In genomic region chr3:184409946-184410500, GRCh38 we compare ENCODE assay signal across 23 cellular contexts. TPM values are rescaled to one million over a fixed set of nuclear protein-coding genes. Genes with fewer than 3 reads are reported as not detected.
"Had no signal": no experiment of that assay in that cellular context is flagged by ENCODE, and none has a peak within 500 bp of the region (broad histone marks: within the 10 kb centered on the region; RNA-seq: fewer than 3 reads in every experiment).

No MANE protein-coding gene starts in this region.

- H3K27me3 ChIP-seq: pancreas, sigmoid colon, spleen, tibial nerve, vagina had no signal

- H3K4me1 Mint-ChIP-seq: immature natural killer cell; naive thymus-derived CD4-positive, alpha-beta T cell; stimulated activated memory B cell treated with anti-CD40 and anti-IgM and Interleukin-4, amounts not matched to agents 10 μg/mL and 1 μg/mL and 100 μg/mL, for 72 hours; stimulated activated naive CD8-positive, alpha-beta T cell treated with anti-CD3 and anti-CD28 coated beads, Interleukin-15, amount 100 ng/mL, for 72 hours had no signal

- H3K27ac ChIP-seq: left ventricle myocardium inferior, pancreas, prostate gland, sigmoid colon, spleen, tibial nerve, vagina had no signal

- H3K36me3 Mint-ChIP-seq: immature natural killer cell; naive thymus-derived CD4-positive, alpha-beta T cell; natural killer cell treated with Interleukin-12 subunit alpha and Interleukin-12 subunit beta and Interleukin-15 and Interleukin-18, amount 100 ng/mL, for 72 hours; stimulated activated memory B cell treated with anti-CD40 and anti-IgM and Interleukin-4, amounts not matched to agents 10 μg/mL and 1 μg/mL and 100 μg/mL, for 72 hours; type B pancreatic cell had no signal

- H3K27me3 Mint-ChIP-seq: natural killer cell treated with Interleukin-12 subunit alpha and Interleukin-12 subunit beta and Interleukin-15 and Interleukin-18, amount 100 ng/mL, for 72 hours; stimulated activated naive CD8-positive, alpha-beta T cell treated with anti-CD3 and anti-CD28 coated beads, Interleukin-15, amount 100 ng/mL, for 72 hours had no signal

- H3K4me1 ChIP-seq: left ventricle myocardium inferior, pancreas, prostate gland, sigmoid colon, spleen, tibial nerve, vagina had no signal

- H3K36me3 ChIP-seq: left ventricle myocardium inferior, pancreas, prostate gland, sigmoid colon, spleen, tibial nerve, vagina had no signal

- H3K4me3 Mint-ChIP-seq: immature natural killer cell; naive thymus-derived CD4-positive, alpha-beta T cell; natural killer cell treated with Interleukin-12 subunit alpha and Interleukin-12 subunit beta and Interleukin-15 and Interleukin-18, amount 100 ng/mL, for 72 hours; stimulated activated memory B cell treated with anti-CD40 and anti-IgM and Interleukin-4, amounts not matched to agents 10 μg/mL and 1 μg/mL and 100 μg/mL, for 72 hours; stimulated activated naive CD8-positive, alpha-beta T cell treated with anti-CD3 and anti-CD28 coated beads, Interleukin-15, amount 100 ng/mL, for 72 hours; type B pancreatic cell had no signal

- H3K9me3 Mint-ChIP-seq: immature natural killer cell; natural killer cell treated with Interleukin-12 subunit alpha and Interleukin-12 subunit beta and Interleukin-15 and Interleukin-18, amount 100 ng/mL, for 72 hours; stimulated activated memory B cell treated with anti-CD40 and anti-IgM and Interleukin-4, amounts not matched to agents 10 μg/mL and 1 μg/mL and 100 μg/mL, for 72 hours; stimulated activated naive CD8-positive, alpha-beta T cell treated with anti-CD3 and anti-CD28 coated beads, Interleukin-15, amount 100 ng/mL, for 72 hours had no signal

- ATAC-seq: left colon; mucosa of descending colon; naive thymus-derived CD4-positive, alpha-beta T cell; pancreas; stimulated activated memory B cell treated with anti-CD40 and anti-IgM and Interleukin-4, amounts not matched to agents 10 μg/mL and 1 μg/mL and 100 μg/mL, for 72 hours; stimulated activated naive CD8-positive, alpha-beta T cell treated with anti-CD3 and anti-CD28 coated beads, Interleukin-15, amount 100 ng/mL, for 72 hours had no signal

- H3K9me3 ChIP-seq: left ventricle myocardium inferior, mucosa of descending colon, pancreas, prostate gland, sigmoid colon, spleen, tibial nerve, vagina had no signal

- DNase-seq: immature natural killer cell; left colon; left ventricle myocardium inferior; naive thymus-derived CD4-positive, alpha-beta T cell; nucleus accumbens; pancreas; retina; sigmoid colon; small intestine; spleen; stimulated activated CD4-positive, alpha-beta T cell treated with anti-CD3 and anti-CD28 coated beads, Interleukin-4, amount 100 ng/mL, for 24 hours; stimulated activated naive CD4-positive, alpha-beta T cell treated with Interleukin-2 at 50 U/mL for 16 hours; stimulated activated naive CD8-positive, alpha-beta T cell treated with anti-CD3 and anti-CD28 coated beads, Interleukin-15, amount 100 ng/mL, for 72 hours had no signal

- H3K4me3 ChIP-seq: left ventricle myocardium inferior, lung, mucosa of descending colon, pancreas, prostate gland, sigmoid colon, spleen, tibial nerve, vagina had no signal

- H3K27ac Mint-ChIP-seq: immature natural killer cell; natural killer cell treated with Interleukin-12 subunit alpha and Interleukin-12 subunit beta and Interleukin-15 and Interleukin-18, amount 100 ng/mL, for 72 hours; stimulated activated memory B cell treated with anti-CD40 and anti-IgM and Interleukin-4, amounts not matched to agents 10 μg/mL and 1 μg/mL and 100 μg/mL, for 72 hours; stimulated activated naive CD8-positive, alpha-beta T cell treated with anti-CD3 and anti-CD28 coated beads, Interleukin-15, amount 100 ng/mL, for 72 hours; type B pancreatic cell had no signal

RNA-seq across cellular contexts. Expression of gene CHRD, which starts 30.2 kb away (rescaled TPM):
- total RNA-seq: naive thymus-derived CD4-positive, alpha-beta T cell; natural killer cell treated with Interleukin-12 subunit alpha and Interleukin-12 subunit beta and Interleukin-15 and Interleukin-18, amount 100 ng/mL, for 72 hours had no signal
- polyA plus RNA-seq: immature natural killer cell; naive thymus-derived CD4-positive, alpha-beta T cell had no signal

RNA-seq across cellular contexts. Expression of gene THPO, which starts 32.0 kb away (rescaled TPM):
- total RNA-seq: left colon; myocyte; naive thymus-derived CD4-positive, alpha-beta T cell; natural killer cell treated with Interleukin-12 subunit alpha and Interleukin-12 subunit beta and Interleukin-15 and Interleukin-18, amount 100 ng/mL, for 72 hours; osteoblast; prostate gland had no signal
- polyA plus RNA-seq: immature natural killer cell; naive thymus-derived CD4-positive, alpha-beta T cell had no signal
